In the genomic region with DNA sequence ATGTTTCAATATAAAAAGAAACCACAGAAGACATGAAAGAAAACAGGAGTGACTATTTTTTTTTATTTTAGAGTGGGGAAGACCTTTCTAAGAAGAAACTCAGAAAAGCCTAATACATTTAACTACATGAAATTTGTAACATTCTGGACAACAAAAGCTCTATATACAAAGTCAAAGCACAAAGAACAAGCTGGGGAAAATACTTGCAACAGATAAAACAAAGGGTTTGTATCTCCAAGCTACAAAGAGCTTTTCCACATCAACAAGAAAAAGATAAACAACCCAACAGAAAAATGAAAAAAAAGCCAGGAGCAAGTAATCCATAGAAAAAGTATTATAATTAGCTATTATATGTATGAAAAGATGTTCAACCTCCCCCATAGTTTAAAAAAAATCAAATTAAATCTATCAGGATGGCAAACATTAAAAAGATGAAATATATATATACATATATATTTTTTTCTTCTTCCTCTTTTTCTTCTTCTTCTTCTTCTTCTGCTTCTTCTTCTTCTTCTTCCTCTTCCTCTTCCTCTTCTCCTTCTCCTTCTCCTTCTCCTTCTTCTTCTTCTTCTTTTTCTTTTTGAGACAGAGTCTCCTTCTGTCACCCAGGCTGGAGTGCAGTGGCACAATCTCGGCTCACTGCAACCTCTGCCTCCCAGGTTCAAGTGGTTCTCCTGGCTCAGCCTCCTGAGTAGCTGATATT, we compare ENCODE assay signal across 20 cellular contexts. TPM values are rescaled to one million over a fixed set of nuclear protein-coding genes. Genes with fewer than 3 reads are reported as not detected.
"Had no signal": no experiment of that assay in that cellular context is flagged by ENCODE, and none has a peak within 500 bp of the region (broad histone marks: within the 10 kb centered on the region; RNA-seq: fewer than 3 reads in every experiment).

No MANE protein-coding gene starts in this region.

- H3K27me3 Mint-ChIP-seq: stimulated activated naive B cell treated with anti-CD40 and anti-IgM and Interleukin-4, amounts not matched to agents 10 μg/mL and 1 μg/mL and 100 μg/mL, for 72 hours had no signal

- H3K4me3 Mint-ChIP-seq: brain; endodermal cell; natural killer cell treated with Interleukin-12 subunit alpha and Interleukin-12 subunit beta and Interleukin-15 and Interleukin-18, amount 100 ng/mL, for 72 hours; stimulated activated naive B cell treated with anti-CD40 and anti-IgM and Interleukin-4, amounts not matched to agents 10 μg/mL and 1 μg/mL and 100 μg/mL, for 72 hours had no signal

- H3K4me1 Mint-ChIP-seq: endodermal cell had no signal

- H3K27ac Mint-ChIP-seq: activated naive CD4-positive, alpha-beta T cell treated with anti-CD3 and anti-CD28 coated beads, Interleukin-2, amount 50 U/mL, for 72 hours; endodermal cell; natural killer cell treated with Interleukin-12 subunit alpha and Interleukin-12 subunit beta and Interleukin-15 and Interleukin-18, amount 100 ng/mL, for 72 hours; stimulated activated naive B cell treated with anti-CD40 and anti-IgM and Interleukin-4, amounts not matched to agents 10 μg/mL and 1 μg/mL and 100 μg/mL, for 72 hours had no signal

- DNase-seq: activated CD4-positive, alpha-beta T cell treated with anti-CD3 and anti-CD28 coated beads for 4 hours; amniotic stem cell; cerebellar nuclear complex; dermis blood vessel endothelial cell; mammary epithelial cell; occipital lobe; psoas muscle; spleen; stimulated activated CD4-positive, alpha-beta T cell treated with anti-CD3 and anti-CD28 coated beads, Interleukin-1b, Interleukin-23, amount 100 ng/mL, for 48 hours; stimulated activated naive B cell treated with anti-CD40 and anti-IgM and Interleukin-4, amounts not matched to agents 10 μg/mL and 1 μg/mL and 100 μg/mL, for 72 hours; testis had no signal

- H3K36me3 Mint-ChIP-seq: natural killer cell treated with Interleukin-12 subunit alpha and Interleukin-12 subunit beta and Interleukin-15 and Interleukin-18, amount 100 ng/mL, for 72 hours had no signal

- H3K9me3 Mint-ChIP-seq: natural killer cell treated with Interleukin-12 subunit alpha and Interleukin-12 subunit beta and Interleukin-15 and Interleukin-18, amount 100 ng/mL, for 72 hours had no signal

- ATAC-seq: activated naive CD4-positive, alpha-beta T cell treated with anti-CD3 and anti-CD28 coated beads, Interleukin-2, amount 50 U/mL, for 72 hours; esophagus mucosa; left lobe of liver; natural killer cell treated with Interleukin-12 subunit alpha and Interleukin-12 subunit beta and Interleukin-15 and Interleukin-18, amount 100 ng/mL, for 72 hours; psoas muscle; sciatic nerve; stimulated activated naive B cell treated with anti-CD40 and anti-IgM and Interleukin-4, amounts not matched to agents 10 μg/mL and 1 μg/mL and 100 μg/mL, for 72 hours had no signal

RNA-seq across cellular contexts. Expression of a gene that starts 49.1 kb away (rescaled TPM):
- total RNA-seq: activated naive CD4-positive, alpha-beta T cell treated with anti-CD3 and anti-CD28 coated beads, Interleukin-2, amount 50 U/mL, for 72 hours; dermis blood vessel endothelial cell; endodermal cell; esophagus mucosa; mammary epithelial cell; natural killer cell treated with Interleukin-12 subunit alpha and Interleukin-12 subunit beta and Interleukin-15 and Interleukin-18, amount 100 ng/mL, for 72 hours; occipital lobe; sciatic nerve; T-helper 1 cell treated with Interleukin-12 subunit alpha and Interleukin-12 subunit beta and Interleukin-4 antibody, amounts not matched to agents 30 ng/mL and 1 ng/mL, for 36 hours; urinary bladder had no signal
- polyA plus RNA-seq: mammary epithelial cell, spleen had no signal
